ENCODE assay signal across 16 cellular contexts in the genomic region with DNA sequence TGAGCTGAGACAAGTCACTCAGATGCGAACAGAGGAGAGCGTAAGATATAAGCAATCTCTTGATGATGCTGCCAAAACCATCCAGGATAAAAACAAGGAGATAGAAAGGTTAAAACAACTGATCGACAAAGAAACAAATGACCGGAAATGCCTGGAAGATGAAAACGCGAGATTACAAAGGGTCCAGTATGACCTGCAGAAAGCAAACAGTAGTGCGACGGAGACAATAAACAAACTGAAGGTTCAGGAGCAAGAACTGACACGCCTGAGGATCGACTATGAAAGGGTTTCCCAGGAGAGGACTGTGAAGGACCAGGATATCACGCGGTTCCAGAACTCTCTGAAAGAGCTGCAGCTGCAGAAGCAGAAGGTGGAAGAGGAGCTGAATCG. TPM values are rescaled to one million over a fixed set of nuclear protein-coding genes. Genes with fewer than 3 reads are reported as not detected.
"Had no signal": no experiment of that assay in that cellular context is flagged by ENCODE, and none has a peak within 500 bp of the region (broad histone marks: within the 10 kb centered on the region; RNA-seq: fewer than 3 reads in every experiment).

No MANE protein-coding gene starts in this region.

- H3K36me3 Mint-ChIP-seq: natural killer cell had no signal

- DNase-seq: colonic mucosa; dermis blood vessel endothelial cell; heart left ventricle; hippocampal formation; left colon; mammary epithelial cell; mucosa of descending colon; natural killer cell; small intestine; stimulated activated CD4-positive, alpha-beta T cell treated with anti-CD3 and anti-CD28 coated beads, Interleukin-12 subunit alpha, Interleukin-12 subunit beta, amount 100 ng/mL, for 4 hours; stimulated activated naive CD4-positive, alpha-beta T cell treated with Interleukin-2 at 50 U/mL for 16 hours; thyroid gland had no signal

- H3K4me3 Mint-ChIP-seq: natural killer cell, neural crest cell, type B pancreatic cell had no signal

- H3K27ac Mint-ChIP-seq: natural killer cell, type B pancreatic cell had no signal

- H3K4me1 Mint-ChIP-seq: natural killer cell, neural crest cell had no signal

- H3K9me3 Mint-ChIP-seq: natural killer cell, neural crest cell, type B pancreatic cell had no signal

- H3K4me1 ChIP-seq: colonic mucosa, heart left ventricle, suprapubic skin, thyroid gland had no signal

- H3K27ac ChIP-seq: colonic mucosa, heart left ventricle, suprapubic skin, thyroid gland had no signal

- H3K36me3 ChIP-seq: colonic mucosa had no signal

- H3K4me3 ChIP-seq: colonic mucosa, heart left ventricle, mucosa of descending colon, suprapubic skin, thyroid gland had no signal

- ATAC-seq: heart left ventricle, mucosa of descending colon, natural killer cell had no signal

- H3K27me3 ChIP-seq: colonic mucosa, suprapubic skin, thyroid gland had no signal

- H3K9me3 ChIP-seq: colonic mucosa, heart left ventricle, mucosa of descending colon, suprapubic skin, thyroid gland had no signal

- H3K27me3 Mint-ChIP-seq: type B pancreatic cell had no signal

RNA-seq across cellular contexts. Expression of a gene that starts 39.1 kb away (rescaled TPM):
- total RNA-seq: fibroblast of lung had no signal
